ENCODE assay signal across 23 cellular contexts in genomic region chr6:25560851-25561250, GRCh38.
"Had no signal": no experiment of that assay in that cellular context is flagged by ENCODE, and none has a peak within 500 bp of the region (broad histone marks: within the 10 kb centered on the region; RNA-seq: fewer than 3 reads in every experiment).

No MANE protein-coding gene starts in this region.

- DNase-seq: occipital lobe; ovary; posterior cingulate gyrus; psoas muscle; right cardiac atrium; right lobe of liver; sigmoid colon; small intestine; stimulated activated CD4-positive, alpha-beta T cell treated with anti-CD3 and anti-CD28 coated beads, Interleukin-15, amount 100 ng/mL, for 24 hours; stimulated activated CD4-positive, alpha-beta T cell treated with anti-CD3 and anti-CD28 coated beads, Interleukin-2, amount 100 ng/mL, for 24 hours; stimulated activated CD4-positive, alpha-beta T cell treated with anti-CD3 and anti-CD28 coated beads, Interleukin-2, amount 100 ng/mL, for 48 hours; stimulated activated CD4-positive, alpha-beta T cell treated with anti-CD3 and anti-CD28 coated beads, Interleukin-4, amount 100 ng/mL, for 24 hours; stimulated activated naive B cell treated with anti-CD40 and anti-IgM and Interleukin-4, amounts not matched to agents 10 μg/mL and 1 μg/mL and 100 μg/mL, for 72 hours; stimulated activated naive CD4-positive, alpha-beta T cell treated with Interleukin-2 at 50 U/mL for 16 hours; stomach; thyroid gland; trophoblast cell; upper lobe of left lung had no signal

- H3K4me2 ChIP-seq: neural progenitor cell had no signal

- H3K9me3 ChIP-seq: ovary, psoas muscle, right lobe of liver, sigmoid colon, stomach, thoracic aorta, thyroid gland, tibial nerve, upper lobe of left lung, vagina had no signal

- H3K79me2 ChIP-seq: parathyroid adenoma had no signal

- H2AFZ ChIP-seq: neural progenitor cell, parathyroid adenoma had no signal

- H3K27me3 ChIP-seq: neural progenitor cell, ovary, right lobe of liver, sigmoid colon, stomach, thyroid gland, tibial nerve, upper lobe of left lung, vagina had no signal

- H3K4me3 ChIP-seq: neural progenitor cell, ovary, psoas muscle, right lobe of liver, sigmoid colon, stomach, thoracic aorta, thyroid gland, tibial nerve, upper lobe of left lung, vagina had no signal

- H3K4me1 ChIP-seq: neural progenitor cell, parathyroid adenoma, psoas muscle, right lobe of liver, sigmoid colon, stomach, thyroid gland, upper lobe of left lung, vagina had no signal

- H3K36me3 ChIP-seq: neural progenitor cell, ovary, right lobe of liver, sigmoid colon, thoracic aorta, thyroid gland, tibial nerve, vagina had no signal

- H3K27ac ChIP-seq: neural progenitor cell, ovary, parathyroid adenoma, psoas muscle, right lobe of liver, sigmoid colon, stomach, thoracic aorta, thyroid gland, tibial nerve, upper lobe of left lung, vagina had no signal

- H3K9ac ChIP-seq: neural progenitor cell, parathyroid adenoma had no signal
